23 cellular contexts compared by ENCODE assay signal in genomic region chr1:46412853-46413595, GRCh38. TPM values are rescaled to one million over a fixed set of nuclear protein-coding genes. Genes with fewer than 3 reads are reported as not detected.
A peak's percentile ranks its signal among the peaks of the same experiment; 100 is the strongest.
DNase-seq lines count a peak whose midpoint lies in the region; ATAC-seq and TF ChIP-seq lines count a peak whose summit lies in the region.
"Had no signal": no experiment of that assay in that cellular context is flagged by ENCODE, and none has a peak within 500 bp of the region (broad histone marks: within the 10 kb centered on the region; RNA-seq: fewer than 3 reads in every experiment).

No MANE protein-coding gene starts in this region.

- no peaks in the 10 kb centered on the region for H3K36me3 Mint-ChIP-seq in activated T-helper 17 cell treated with anti-CD3 and anti-CD28 coated beads, Interleukin-2, amount 50 U/mL, for 72 hours (ENCODE audit: low read depth)
- H3K36me3 Mint-ChIP-seq in nephron progenitor cell (ENCODE audit: low read depth), result no peaks in the 10 kb centered on the region
- H3K36me3 Mint-ChIP-seq: activated naive CD8-positive, alpha-beta T cell treated with anti-CD3 and anti-CD28 coated beads for 36 hours; T-cell had no signal

- in situ Hi-C loops in transverse colon (cut with MboI; ENCODE audit: low pct_ligation_motif_present in 1 of 4, low pct_unique_long_range_greater_than_20kb in 1 of 4, low sequenced_read_pairs in 3 of 4), result no loop called here

- H3K4me3 Mint-ChIP-seq in activated T-helper 17 cell treated with anti-CD3 and anti-CD28 coated beads, Interleukin-2, amount 50 U/mL, for 72 hours, result no peak overlapping the region
- H3K4me3 Mint-ChIP-seq in nephron progenitor cell, result no peak overlapping the region
- H3K4me3 Mint-ChIP-seq: activated naive CD8-positive, alpha-beta T cell treated with anti-CD3 and anti-CD28 coated beads for 36 hours; nephron; stimulated activated naive CD8-positive, alpha-beta T cell treated with anti-CD3 and anti-CD28 coated beads, Interleukin-15, Interleukin-2, amounts not matched to agents 100 ng/mL and 50 ng/mL, for 24 hours; T-cell had no signal

- peak; percentile 58 for ATAC-seq in Right ventricle myocardium inferior
- ATAC-seq in activated T-helper 17 cell treated with anti-CD3 and anti-CD28 coated beads, Interleukin-2, amount 50 U/mL, for 72 hours (replicated peaks), result peak; percentile 8
- ATAC-seq in HG03135 (IDR thresholded peaks at IDR 0.05; ENCODE audit: unreplicated experiment), result no peak

- peak overlapping the region; percentile 84 for H3K27ac Mint-ChIP-seq in activated T-helper 17 cell treated with anti-CD3 and anti-CD28 coated beads, Interleukin-2, amount 50 U/mL, for 72 hours
- H3K27ac Mint-ChIP-seq in nephron progenitor cell, result peak overlapping the region; percentile 82
- H3K27ac Mint-ChIP-seq: activated naive CD8-positive, alpha-beta T cell treated with anti-CD3 and anti-CD28 coated beads for 36 hours; nephron; stimulated activated naive CD8-positive, alpha-beta T cell treated with anti-CD3 and anti-CD28 coated beads, Interleukin-15, Interleukin-2, amounts not matched to agents 100 ng/mL and 50 ng/mL, for 24 hours had no signal

- DNase-seq in Right ventricle myocardium inferior (ENCODE audit: missing footprints) (no peak), cardiac septum (ENCODE audit: low spot score) (no peak), nephron progenitor cell (no peak), transverse colon (no peak), uterus (no peak)
- DNase-seq: activated T-cell treated with anti-CD3 and anti-CD28 coated beads for 4 hours; DMS153; GOT3; MG63; NCI-H1105 treated with DMSO at 0.1 percent for 48 hours; NCI-H1930; NCI-H524 treated with DMSO at 0.1 percent for 48 hours; stimulated activated CD4-positive, alpha-beta T cell treated with anti-CD3 and anti-CD28 coated beads, Interleukin-4, amount 100 ng/mL, for 4 hours; tibial artery had no signal

- TF ChIP-seq POLR2A in transverse colon (IDR thresholded peaks at IDR 0.05) (no peak), uterus (IDR thresholded peaks at IDR 0.05) (no peak)

- 85% methylated on average over 12 of the region's 13 CpGs; no CpG with 5 or more reads in 1 of the 2 donors for whole genome bisulfite sequencing in transverse colon (ENCODE audit: low coverage in 1 of 2), 2 donors

- TF ChIP-seq EP300 in transverse colon (IDR thresholded peaks at IDR 0.05; ENCODE audit: low read depth), result no peak

- H3K27ac ChIP-seq in temporal lobe (ENCODE audit: low read depth, low read length), result peak overlapping the region; percentile 20
- no peak overlapping the region for H3K27ac ChIP-seq in transverse colon
- H3K27ac ChIP-seq in uterus, result no peak overlapping the region
- H3K27ac ChIP-seq: right lobe of liver, SJCRH30, tibial artery had no signal

- H3K4me1 ChIP-seq in transverse colon (no peaks in the 10 kb centered on the region), uterus (no peaks in the 10 kb centered on the region)
- H3K4me1 ChIP-seq: right lobe of liver, SJCRH30, tibial artery had no signal

- no peak overlapping the region for H3K4me3 ChIP-seq in transverse colon
- no peak overlapping the region for H3K4me3 ChIP-seq in uterus
- H3K4me3 ChIP-seq: MG63, right lobe of liver, SJCRH30, tibial artery had no signal

- H3K4me1 Mint-ChIP-seq in activated T-helper 17 cell treated with anti-CD3 and anti-CD28 coated beads, Interleukin-2, amount 50 U/mL, for 72 hours, result peaks cover 7% of the 10 kb centered on the region
- H3K4me1 Mint-ChIP-seq in nephron progenitor cell, result peaks cover 26% of the 10 kb centered on the region
- H3K4me1 Mint-ChIP-seq: activated naive CD8-positive, alpha-beta T cell treated with anti-CD3 and anti-CD28 coated beads for 36 hours; nephron had no signal

- no peaks in the 10 kb centered on the region for H3K9me3 Mint-ChIP-seq in activated T-helper 17 cell treated with anti-CD3 and anti-CD28 coated beads, Interleukin-2, amount 50 U/mL, for 72 hours
- H3K9me3 Mint-ChIP-seq in nephron progenitor cell, result no peaks in the 10 kb centered on the region
- H3K9me3 Mint-ChIP-seq: activated naive CD8-positive, alpha-beta T cell treated with anti-CD3 and anti-CD28 coated beads for 36 hours; nephron; stimulated activated naive CD8-positive, alpha-beta T cell treated with anti-CD3 and anti-CD28 coated beads, Interleukin-15, Interleukin-2, amounts not matched to agents 100 ng/mL and 50 ng/mL, for 24 hours; T-cell had no signal

- TF ChIP-seq CTCF in nephron progenitor cell (IDR thresholded peaks at IDR 0.05), result no peak
- no peak for TF ChIP-seq CTCF in transverse colon (IDR thresholded peaks at IDR 0.05)
- TF ChIP-seq CTCF in uterus (IDR thresholded peaks at IDR 0.05), result no peak

- H3K27me3 ChIP-seq in transverse colon (no peaks in the 10 kb centered on the region), uterus (no peaks in the 10 kb centered on the region)
- H3K27me3 ChIP-seq: MG63, right lobe of liver, tibial artery had no signal

- H3K9me3 ChIP-seq in transverse colon (no peaks in the 10 kb centered on the region), uterus (no peaks in the 10 kb centered on the region)
- H3K9me3 ChIP-seq: MG63, right lobe of liver, SJCRH30, tibial artery had no signal

- H3K36me3 ChIP-seq in transverse colon (no peaks in the 10 kb centered on the region), uterus (no peaks in the 10 kb centered on the region)
- H3K36me3 ChIP-seq: MG63, SJCRH30 had no signal

- H3K27me3 Mint-ChIP-seq in activated T-helper 17 cell treated with anti-CD3 and anti-CD28 coated beads, Interleukin-2, amount 50 U/mL, for 72 hours, result no peaks in the 10 kb centered on the region
- H3K27me3 Mint-ChIP-seq in nephron progenitor cell (ENCODE audit: low read depth, poor library complexity), result peaks cover 12% of the 10 kb centered on the region
- H3K27me3 Mint-ChIP-seq: activated naive CD8-positive, alpha-beta T cell treated with anti-CD3 and anti-CD28 coated beads for 36 hours; stimulated activated naive CD8-positive, alpha-beta T cell treated with anti-CD3 and anti-CD28 coated beads, Interleukin-15, Interleukin-2, amounts not matched to agents 100 ng/mL and 50 ng/mL, for 24 hours; T-cell had no signal

- intact Hi-C loops in Right ventricle myocardium inferior (cut with DNase I) (no loop called here), cardiac septum (cut with DNase I) (no loop called here), transverse colon (cut with DNase I; ENCODE audit: low total_unique reads) (no loop called here), uterus (cut with DNase I; ENCODE audit: low total_unique reads) (no loop called here)

RNA-seq across cellular contexts. Expression of gene FAAH, which starts 18.9 kb away (rescaled TPM):
- total RNA-seq in Right ventricle myocardium inferior (5.5 TPM), cardiac septum (0.97 TPM), temporal lobe (17.0 TPM), transverse colon (100 to 1,000 TPM in 2 of 4 donors, 10 to 100 TPM in 2; 90.8 to 349 (median 141) TPM), uterus (10 to 100 TPM; 10.6 to 40.2 (median 15.8) TPM)
- total RNA-seq in activated T-helper 17 cell treated with anti-CD3 and anti-CD28 coated beads, Interleukin-2, amount 50 U/mL, for 72 hours, result 1 to 10 TPM; 2.1 to 5.6 TPM
